Comparison of ENCODE assay signal across 8 cellular contexts in genomic region chr2:45860136-45861106, GRCh38.
A peak's percentile ranks its signal among the peaks of the same experiment; 100 is the strongest.
DNase-seq lines count a peak whose midpoint lies in the region; ATAC-seq and TF ChIP-seq lines count a peak whose summit lies in the region.

No MANE protein-coding gene starts in this region.

- peak overlapping the region; percentile 72 for H3K4me2 ChIP-seq in DND-41 (ENCODE audit: insufficient read depth, low read length)

- peak overlapping the region; percentile 49 for H3K9ac ChIP-seq in DND-41 (ENCODE audit: low read depth, low read length)

- H3K27me3 ChIP-seq in DND-41 (ENCODE audit: insufficient read depth, low read length, poor library complexity) (no peaks in the 10 kb centered on the region), MG63 (no peaks in the 10 kb centered on the region), spleen (replicated peaks in 1 of 7) (no peaks in the 10 kb centered on the region)

- peak overlapping the region; percentile 2 to 54; a peak in 3 of 4 replicates for H3K4me3 ChIP-seq in DND-41 (ENCODE audit: low read depth in 1 of 2, low read length in 2 of 2)
- peak overlapping the region; percentile 32 for H3K4me3 ChIP-seq in MG63
- peak overlapping the region in 6 of 8 donors; percentile 16 to 59 (median 24) for H3K4me3 ChIP-seq in spleen

- TF ChIP-seq POLR2A in spleen (IDR thresholded peaks at IDR 0.05) = no peak

- H3K36me3 ChIP-seq in DND-41 (ENCODE audit: insufficient read depth, low read length) (no peaks in the 10 kb centered on the region), MG63 (peaks cover 2% of the 10 kb centered on the region), spleen (no peaks in the 10 kb centered on the region)

- H4K20me1 ChIP-seq in DND-41 (ENCODE audit: insufficient read depth, low read length) = no peaks in the 10 kb centered on the region

- H3K4me1 ChIP-seq in DND-41 (ENCODE audit: insufficient read depth, low read length) (peaks cover 63% of the 10 kb centered on the region), spleen (peaks cover 10 to 63% (median 26%) of the 10 kb centered on the region in 6 donors)

- H3K27me3 Mint-ChIP-seq in immature natural killer cell (ENCODE audit: low read depth in 3 of 3) = no peaks in the 10 kb centered on the region

- H3K27ac Mint-ChIP-seq in immature natural killer cell = peak overlapping the region in 5 of 6 donors; percentile 2 to 78 (median 47)

- ATAC-seq in DND-41 (ENCODE audit: insufficient read depth, low read depth) = peak; percentile 81
- no peak for ATAC-seq in HG03108 (IDR thresholded peaks at IDR 0.05; ENCODE audit: unreplicated experiment)
- ATAC-seq in HG03039 (IDR thresholded peaks at IDR 0.05; ENCODE audit: unreplicated experiment) = no peak

- no peaks in the 10 kb centered on the region for H3K9me3 Mint-ChIP-seq in immature natural killer cell

- no peaks in the 10 kb centered on the region; the same call in 1 of the 2 replicates for H3K79me2 ChIP-seq in DND-41 (ENCODE audit: insufficient read depth, low read length)

- H3K36me3 Mint-ChIP-seq in immature natural killer cell = no peaks in the 10 kb centered on the region

- peak; percentile 77 for DNase-seq in DND-41
- DNase-seq in MG63 = peak; percentile 63
- peak in 50 of 58 donors; percentile 11 to 95 (median 56) for DNase-seq in anterior cingulate cortex (lab: John Stamatoyannopoulos, UW)
- DNase-seq in immature natural killer cell = peak; percentile 15 to 28 (median 22)
- no peak for DNase-seq in spleen
- no peak for DNase-seq in ecto neural progenitor cell (ENCODE audit: low spot score)

- WGBS in spleen, 5 donors = 8 to 11% (median 9%) methylated on average over 8 of the region's 8 CpGs

- intact Hi-C loops in spleen (cut with DNase I; ENCODE audit: low total_unique reads) = no loop called here

- TF ChIP-seq CTCF in DND-41 (IDR thresholded peaks at IDR 0.05; ENCODE audit: borderline replicate concordance, extremely low read depth, low read length, poor library complexity, severe bottlenecking) (peak; percentile 24), spleen (IDR thresholded peaks at IDR 0.05 in 8 of 11, conservative IDR thresholded peaks at IDR 0.05 in 3 of 11) (no peak)

- H3K4me3 Mint-ChIP-seq in immature natural killer cell = peak overlapping the region; percentile 79 to 86 (median 83)

- peaks cover 20 to 32% of the 10 kb centered on the region in 2 donors for H3K4me1 Mint-ChIP-seq in immature natural killer cell

- H2AFZ ChIP-seq in DND-41 (ENCODE audit: low read depth, low read length) = peak overlapping the region; percentile 67

- H3K9me3 ChIP-seq in DND-41 (ENCODE audit: insufficient read depth, low read length, severe bottlenecking) (no peaks in the 10 kb centered on the region), MG63 (no peaks in the 10 kb centered on the region; the same call in 1 of the 2 replicates), spleen (no peaks in the 10 kb centered on the region)

- H3K27ac ChIP-seq in DND-41 (ENCODE audit: low read length) (peak overlapping the region; percentile 91), spleen (peak overlapping the region in 5 of 8 donors; percentile 49 to 77 (median 57))

Comparison
In these comparisons a context has a peak if more than half of its experiments do, and no peak if none do; other contexts are left out.
1. DNase-seq: peak in DND-41 (single experiment), MG63 (single experiment), anterior cingulate cortex (50 of 58) and immature natural killer cell (3 of 3); none in spleen (single experiment) and ecto neural progenitor cell (single experiment).
2. Peak in every context shown above with its lines, with median percentiles within 50 percentile points of each other: H3K4me3 ChIP-seq.